ENCODE assay signal across 21 cellular contexts in genomic region chr16:76441391-76441790, GRCh38.
"Had no signal": no experiment of that assay in that cellular context is flagged by ENCODE, and none has a peak within 500 bp of the region (broad histone marks: within the 10 kb centered on the region; RNA-seq: fewer than 3 reads in every experiment).

No MANE protein-coding gene starts in this region.

- H3K36me3 Mint-ChIP-seq: T-cell had no signal

- H3K4me3 Mint-ChIP-seq: T-cell had no signal

- ATAC-seq: Panc1, PC-3, T-cell had no signal

- H3K9me3 ChIP-seq: SK-N-SH had no signal

- H3K4me2 ChIP-seq: SK-N-SH had no signal

- DNase-seq: KBM-7; MV-4-11; NCI-H1048; NCI-H1105; NCI-H1436 treated with DMSO at 0.1 percent for 48 hours; NCI-H1694; NCI-H187 treated with DMSO at 0.1 percent for 48 hours; NCI-H2029 treated with DMSO at 0.1 percent for 48 hours; NCI-H2171; NCI-H226; NCI-H446; NCI-H510A; NCI-H69; NK-92 treated with Interleukin-12 subunit alpha and Interleukin-12 subunit beta, amount 100 ng/mL, for 24 hours; PC-3; SHP77; SK-N-SH; SW 1271; T-cell had no signal

- H3K27ac Mint-ChIP-seq: T-cell had no signal

- H3K27me3 Mint-ChIP-seq: T-cell had no signal

- H3K9ac ChIP-seq: SK-N-SH had no signal

- H3K27ac ChIP-seq: RWPE1 had no signal

- H3K4me1 Mint-ChIP-seq: T-cell had no signal
